ENCODE assay signal across 1 cellular context in the genomic region with DNA sequence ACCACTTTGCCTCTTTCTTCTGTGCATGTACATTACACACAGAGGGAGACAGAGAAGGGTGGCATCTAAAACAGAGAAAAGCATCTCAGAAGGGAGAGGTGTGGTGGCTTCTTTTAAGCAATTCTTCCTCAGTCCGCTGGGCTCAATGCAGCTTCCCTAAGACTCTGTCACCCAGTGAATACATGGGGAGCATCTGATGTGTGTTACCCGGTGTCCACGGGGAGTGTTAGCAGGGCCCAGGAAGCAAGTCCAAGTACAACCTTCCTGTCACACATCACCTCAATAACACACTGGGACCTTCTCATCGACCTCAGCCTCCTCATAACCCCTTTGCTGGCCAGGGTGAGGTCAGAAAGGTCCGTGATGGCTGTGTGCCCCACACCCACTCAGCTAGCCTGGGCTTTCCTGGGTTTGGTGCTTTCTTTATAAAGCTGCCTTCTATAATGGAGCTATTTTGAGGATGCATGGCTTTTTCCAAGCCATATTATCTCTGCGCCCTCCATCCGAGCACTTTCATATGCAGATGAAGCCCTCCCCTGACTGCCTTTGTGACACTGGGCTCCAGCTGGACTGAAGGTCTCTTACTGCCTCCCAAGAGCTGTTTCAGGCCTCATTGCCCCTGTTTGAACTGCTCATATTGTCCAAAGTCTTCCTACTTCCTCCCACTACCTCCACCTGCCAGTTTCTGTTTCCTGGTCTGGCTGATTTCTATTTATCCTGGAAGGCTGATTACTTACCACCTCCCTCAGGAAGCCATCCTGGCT.
A peak's percentile ranks its signal among the peaks of the same experiment; 100 is the strongest.
TF ChIP-seq lines count a peak whose summit lies in the region.

No MANE protein-coding gene starts in this region.

TF ChIP-seq in H1, 55 proteins besides CTCF, POLR2A, EP300 and RAD21:
- TF ChIP-seq SIN3A (conservative IDR thresholded peaks at IDR 0.05 in 1 of 2, IDR thresholded peaks at IDR 0.05 in 1 of 2; ENCODE audit: low read depth in 1 of 2, low read length in 2 of 2) (peak; percentile 61 to 77; a peak in 1 of 4 replicates), EZH2 (IDR thresholded peaks at IDR 0.05; ENCODE audit: low read depth, low read length, severe bottlenecking) (no peak), RBBP5 (IDR thresholded peaks at IDR 0.05; ENCODE audit: borderline replicate concordance, low read depth, low read length) (no peak), USF2 (IDR thresholded peaks at IDR 0.05; ENCODE audit: low read length) (no peak)
